ENCODE assay signal across 12 cellular contexts in the genomic region with DNA sequence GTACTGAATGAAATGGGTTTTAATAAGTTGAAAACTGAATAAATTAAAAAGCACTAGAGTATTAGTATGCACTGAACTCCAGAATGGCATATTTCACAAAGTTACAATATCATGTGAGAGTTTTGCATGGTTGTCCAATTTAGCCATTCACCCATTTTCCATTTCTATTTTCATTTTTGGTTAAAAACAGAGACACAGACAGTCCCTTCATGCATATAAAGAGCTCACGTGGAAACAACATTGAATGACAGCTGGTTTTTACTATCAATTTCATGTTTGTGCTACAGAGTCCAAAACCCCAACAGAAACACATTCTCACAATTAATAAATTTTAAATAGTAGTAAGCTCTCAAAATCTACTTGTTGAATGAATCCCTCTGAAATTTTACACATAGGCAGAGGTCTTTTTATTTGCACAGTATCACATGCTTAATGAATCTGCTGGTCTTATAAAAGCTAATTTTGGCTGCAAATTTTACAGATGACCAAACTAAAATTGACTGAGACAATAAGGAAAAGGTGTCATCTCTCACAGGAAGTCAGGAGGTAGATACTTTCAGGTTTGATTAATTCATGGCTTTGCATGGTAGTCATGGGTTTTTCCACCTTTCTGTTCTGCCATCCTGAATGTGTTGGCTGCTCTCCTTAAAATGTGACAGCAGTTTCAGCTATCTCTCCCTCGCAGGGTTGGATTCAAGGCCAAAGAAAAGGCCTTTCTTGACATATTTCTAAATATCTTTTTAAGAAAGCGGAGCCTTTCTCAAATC. TPM values are rescaled to one million over a fixed set of nuclear protein-coding genes. Genes with fewer than 3 reads are reported as not detected.
DNase-seq lines count a peak whose midpoint lies in the region; ATAC-seq and TF ChIP-seq lines count a peak whose summit lies in the region.
"Had no signal": no experiment of that assay in that cellular context is flagged by ENCODE, and none has a peak within 500 bp of the region (broad histone marks: within the 10 kb centered on the region; RNA-seq: fewer than 3 reads in every experiment).

No MANE protein-coding gene starts in this region.

- H3K36me3 ChIP-seq in smooth muscle cell (ENCODE audit: low read depth) (no peaks in the 10 kb centered on the region), OCI-LY7 (ENCODE audit: insufficient read depth, low read length) (no peaks in the 10 kb centered on the region)

- no peak overlapping the region for H3K9ac ChIP-seq in smooth muscle cell (ENCODE audit: low read depth)

- ATAC-seq in GM18499 (IDR thresholded peaks at IDR 0.05; ENCODE audit: insufficient read depth, unreplicated experiment) = peak; percentile 85
- ATAC-seq in GM19455 (IDR thresholded peaks at IDR 0.05; ENCODE audit: unreplicated experiment) = peak; percentile 95
- ATAC-seq in HG02852 (IDR thresholded peaks at IDR 0.05; ENCODE audit: unreplicated experiment) = peak; percentile 91
- peak; percentile 82 for ATAC-seq in HG03457 (IDR thresholded peaks at IDR 0.05; ENCODE audit: unreplicated experiment)

- DNase-seq in NCI-H1417 treated with DMSO at 0.1 percent for 48 hours (lab: John Stamatoyannopoulos, UW) (no peak), AML-193 (lab: John Stamatoyannopoulos, UW) (no peak), smooth muscle cell (lab: John Stamatoyannopoulos, UW; ENCODE audit: unreplicated experiment) (no peak), OCI-LY7 (ENCODE audit: low spot score) (no peak)
- DNase-seq: DMS53; stimulated activated CD4-positive, alpha-beta T cell treated with anti-CD3 and anti-CD28 coated beads, Interleukin-4, amount 100 ng/mL, for 24 hours had no signal

- H4K20me1 ChIP-seq in smooth muscle cell (ENCODE audit: low read depth) = no peaks in the 10 kb centered on the region
- no peaks in the 10 kb centered on the region for H4K20me1 ChIP-seq in OCI-LY7 (ENCODE audit: insufficient read depth, low read length)

- no peak overlapping the region for H3K4me3 ChIP-seq in smooth muscle cell
- no peak overlapping the region for H3K4me3 ChIP-seq in OCI-LY7 (ENCODE audit: low read depth, low read length, poor library complexity, severe bottlenecking)
- H3K4me3 ChIP-seq: hepatocyte had no signal

- no peak overlapping the region for H3K27ac ChIP-seq in smooth muscle cell (ENCODE audit: low read depth)
- no peak overlapping the region for H3K27ac ChIP-seq in OCI-LY7 (ENCODE audit: low read depth, low read length, poor library complexity, severe bottlenecking)
- H3K27ac ChIP-seq: hepatocyte had no signal

- H3K9me3 ChIP-seq in smooth muscle cell (replicated peaks; ENCODE audit: low read depth) = no peaks in the 10 kb centered on the region
- H3K9me3 ChIP-seq in OCI-LY7 (ENCODE audit: low read length) = no peaks in the 10 kb centered on the region

- no peaks in the 10 kb centered on the region for H3K79me2 ChIP-seq in smooth muscle cell (ENCODE audit: low read depth)
- no peaks in the 10 kb centered on the region for H3K79me2 ChIP-seq in OCI-LY7 (ENCODE audit: insufficient read depth, low read depth, low read length)
- H3K79me2 ChIP-seq: hepatocyte had no signal

- no peak for TF ChIP-seq CTCF in smooth muscle cell (IDR thresholded peaks at IDR 0.05; ENCODE audit: borderline replicate concordance, insufficient read depth, poor library complexity, severe bottlenecking)
- no peak for TF ChIP-seq CTCF in OCI-LY7 (conservative IDR thresholded peaks at IDR 0.05; ENCODE audit: low read length)

- no peak overlapping the region for H2AFZ ChIP-seq in smooth muscle cell (ENCODE audit: low read depth)
- no peak overlapping the region for H2AFZ ChIP-seq in OCI-LY7 (ENCODE audit: low read length)
- H2AFZ ChIP-seq: hepatocyte had no signal

- no TSS peak for BruUV-seq in OCI-LY7 (replicated peaks; lab: Mats Ljungman, UMichigan)

- H3K4me1 ChIP-seq in smooth muscle cell (ENCODE audit: low read depth) = no peaks in the 10 kb centered on the region
- H3K4me1 ChIP-seq in OCI-LY7 (ENCODE audit: insufficient read depth, low read length, poor library complexity, severe bottlenecking) = no peaks in the 10 kb centered on the region

- POLR2A ChIA-PET in OCI-LY7 (lab: Charles Lee) = interaction anchor here (0.6 to 1.1 kb wide), 2 partner anchors 138 to 159 kb away, joined by 3 read pairs; no protein-coding TSS in a partner anchor

- H3K9me2 ChIP-seq in OCI-LY7 (ENCODE audit: insufficient read depth, low read length) = no peaks in the 10 kb centered on the region

- no peaks in the 10 kb centered on the region for H3F3A ChIP-seq in smooth muscle cell (ENCODE audit: low read depth)

- intact Hi-C loops in OCI-LY7 (cut with micrococcal nuclease; ENCODE audit: unreplicated experiment) = no loop called here

- no peak overlapping the region for H3K4me2 ChIP-seq in smooth muscle cell
- no peak overlapping the region for H3K4me2 ChIP-seq in OCI-LY7 (ENCODE audit: low read length)
- H3K4me2 ChIP-seq: hepatocyte had no signal

- H3K27me3 ChIP-seq in smooth muscle cell (ENCODE audit: low read depth) = no peaks in the 10 kb centered on the region
- H3K27me3 ChIP-seq: hepatocyte had no signal

- CTCF ChIA-PET in OCI-LY7 (lab: Charles Lee; ENCODE audit: unreplicated experiment) = no interaction called here

- 99% methylated on average over 3 of the region's 3 CpGs for WGBS in smooth muscle cell (ENCODE audit: low lambda C conversion rate)

RNA-seq across cellular contexts. Expression of a gene that starts 20.6 kb away (rescaled TPM):
- total RNA-seq in smooth muscle cell = not detected in 2 replicates
- not detected in 2 replicates for polyA plus RNA-seq in smooth muscle cell
- total RNA-seq in OCI-LY7 (2014; rRNA removed; shearing (Covaris generic)) = not detected in 2 replicates
- total RNA-seq in OCI-LY7 (2022) = not detected in 2 replicates
- total RNA-seq: hepatocyte, pulmonary artery endothelial cell had no signal
